8 cellular contexts compared by ENCODE assay signal in the genomic region with DNA sequence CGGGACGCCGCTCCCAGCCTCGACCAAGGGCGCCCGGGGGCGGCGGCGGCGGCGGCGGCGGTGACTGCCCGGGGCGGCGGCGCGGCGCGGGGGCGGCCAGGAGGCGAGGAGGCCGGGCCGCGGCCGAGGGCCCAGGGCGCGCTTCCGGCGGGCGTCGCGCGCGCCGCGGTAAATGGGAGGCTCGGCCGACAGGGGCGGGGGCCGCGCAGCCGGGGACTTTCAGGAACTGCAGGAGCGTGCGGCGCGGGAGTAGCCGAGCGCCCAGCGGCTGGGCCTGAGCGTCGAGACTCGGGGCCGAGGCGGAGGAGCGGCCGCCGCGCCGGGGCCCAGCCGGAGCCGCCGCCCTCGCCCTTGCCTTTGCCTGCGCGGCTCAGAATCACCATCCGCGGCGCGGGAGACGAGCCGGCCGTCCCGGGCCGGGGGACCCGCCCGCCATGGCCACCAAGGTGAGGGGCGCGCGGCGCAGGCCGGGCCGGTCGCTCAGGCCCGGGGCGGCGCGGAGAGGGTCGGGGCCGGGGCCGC. TPM values are rescaled to one million over a fixed set of nuclear protein-coding genes. Genes with fewer than 3 reads are reported as not detected.
DNase-seq lines count a peak whose midpoint lies in the region; ATAC-seq and TF ChIP-seq lines count a peak whose summit lies in the region.

Gene SNX9, plus strand, starts transcription at position 246 of the 522 bp plus-strand sequence. Its CDS starts 189 bp downstream, at position 435.

- no peaks in the 10 kb centered on the region for H3K36me3 ChIP-seq in fibroblast of lung (ENCODE audit: control insufficient read depth, insufficient read depth, low read length)
- no peaks in the 10 kb centered on the region for H3K36me3 ChIP-seq in stomach smooth muscle (ENCODE audit: control insufficient read depth in 2 of 2, insufficient read depth in 2 of 2, low read length in 2 of 2)

- TF ChIP-seq CTCF in CD14-positive monocyte (IDR thresholded peaks at IDR 0.05): no peak
- TF ChIP-seq CTCF in fibroblast of lung (conservative IDR thresholded peaks at IDR 0.05 in 1 of 2, IDR thresholded peaks at IDR 0.05 in 1 of 2; ENCODE audit: low read depth in 1 of 2, low read length in 2 of 2): no peak

- H4K20me1 ChIP-seq in fibroblast of lung (ENCODE audit: control insufficient read depth, extremely low read depth, insufficient read depth, low read length): no peaks in the 10 kb centered on the region

- intact Hi-C loops in CD14-positive monocyte (cut with micrococcal nuclease): loop anchor here (5.0 kb wide), 2 partner anchors 61 to 66 kb away; no protein-coding TSS in a partner anchor

- peaks cover 35 to 56% (median 37%) of the 10 kb centered on the region in 3 donors for H3K27me3 Mint-ChIP-seq in CD14-positive monocyte (ENCODE audit: low read depth in 3 of 3)
- no peaks in the 10 kb centered on the region for H3K27me3 Mint-ChIP-seq in naive B cell

- H3K27me3 ChIP-seq in fibroblast of lung (ENCODE audit: control insufficient read depth, insufficient read depth, low read length): no peaks in the 10 kb centered on the region
- no peaks in the 10 kb centered on the region for H3K27me3 ChIP-seq in stomach smooth muscle (ENCODE audit: control insufficient read depth in 1 of 2, insufficient read depth in 2 of 2, low read length in 2 of 2)

- H3K4me2 ChIP-seq in fibroblast of lung (ENCODE audit: extremely low read depth, insufficient read depth, low read length): peak within 1 kb of the TSS; percentile 83

- DNase-seq in CD14-positive monocyte (ENCODE audit: low spot score) (peak; percentile 71), fibroblast of lung (ENCODE audit: low read depth in 2 of 2) (peak; percentile 74 to 80), naive B cell (peak; percentile 71)
- DNase-seq in activated T-helper 1 cell treated with anti-CD3 and anti-CD28 coated beads, Interleukin-2, amount 50 U/mL, for 16 hours (ENCODE audit: low read depth in 1 of 2, low spot score in 1 of 2): peak; percentile 20 to 64

- peaks cover 38% of the 10 kb centered on the region for H3K79me2 ChIP-seq in fibroblast of lung (ENCODE audit: control insufficient read depth, insufficient read depth, low read length)

- peak within 1 kb of the TSS; percentile 66 to 94 (median 92) for H3K27ac Mint-ChIP-seq in CD14-positive monocyte
- peak within 1 kb of the TSS; percentile 99 to 100 (median 99) for H3K27ac Mint-ChIP-seq in naive B cell

- H3K9me3 Mint-ChIP-seq in CD14-positive monocyte (peaks cover 0 to 11% (median 5%) of the 10 kb centered on the region in 7 donors), naive B cell (no peaks in the 10 kb centered on the region)

- H3K4me3 ChIP-seq in fibroblast of lung (replicated peaks in 1 of 4; ENCODE audit: control extremely low read depth in 1 of 4, insufficient read depth in 1 of 4, low read depth in 3 of 4, low read length in 4 of 4): peak within 1 kb of the TSS; percentile 81 to 94 (median 94)
- H3K4me3 ChIP-seq in stomach smooth muscle (ENCODE audit: low read length in 2 of 2): peak within 1 kb of the TSS; percentile 85 to 89

- peak within 1 kb of the TSS; percentile 94 for H3K27ac ChIP-seq in fibroblast of lung (ENCODE audit: insufficient read depth, low read length)
- H3K27ac ChIP-seq in stomach smooth muscle (ENCODE audit: low read length): peak within 1 kb of the TSS; percentile 90

- H3K4me1 Mint-ChIP-seq in CD14-positive monocyte: peaks cover 19% of the 10 kb centered on the region
- peaks cover 21 to 38% (median 24%) of the 10 kb centered on the region in 3 donors for H3K4me1 Mint-ChIP-seq in naive B cell

- H3K9ac ChIP-seq in fibroblast of lung (ENCODE audit: insufficient read depth, low read length): peak within 1 kb of the TSS; percentile 93
- peak within 1 kb of the TSS; percentile 94 to 95 for H3K9ac ChIP-seq in stomach smooth muscle (ENCODE audit: low read length in 2 of 2)

- peak; percentile 83 for ATAC-seq in GM19324 (IDR thresholded peaks at IDR 0.05; ENCODE audit: low FRiP score, unreplicated experiment)
- ATAC-seq in HG03439 (IDR thresholded peaks at IDR 0.05; ENCODE audit: unreplicated experiment): peak; percentile 62
- ATAC-seq in naive B cell (ENCODE audit: low read depth in 2 of 2): peak; percentile 64 to 68

- H3K4me3 Mint-ChIP-seq in CD14-positive monocyte (peak within 1 kb of the TSS; percentile 95 to 97), naive B cell (peak within 1 kb of the TSS; percentile 92 to 97 (median 95))

- peaks cover 0 to 15% of the 10 kb centered on the region in 2 donors for H3K36me3 Mint-ChIP-seq in CD14-positive monocyte
- peaks cover 0 to 6% of the 10 kb centered on the region in 2 donors for H3K36me3 Mint-ChIP-seq in naive B cell

- H3K9me3 ChIP-seq in fibroblast of lung (ENCODE audit: control insufficient read depth, insufficient read depth, low read depth, low read length) (no peaks in the 10 kb centered on the region), stomach smooth muscle (ENCODE audit: control insufficient read depth in 2 of 2, low read length in 2 of 2) (no peaks in the 10 kb centered on the region)

- peak within 1 kb of the TSS; percentile 64 for H2AFZ ChIP-seq in fibroblast of lung (ENCODE audit: low read length)

- H3K4me1 ChIP-seq in fibroblast of lung (ENCODE audit: control insufficient read depth, extremely low read depth, insufficient read depth, low read length) (peaks cover 3% of the 10 kb centered on the region), stomach smooth muscle (ENCODE audit: control insufficient read depth, insufficient read depth, low read length) (peaks cover 13% of the 10 kb centered on the region)

TF ChIP-seq in PFSK-1, 5 proteins besides CTCF, POLR2A, EP300 and RAD21:
- TF ChIP-seq SIN3A (IDR thresholded peaks at IDR 0.05; ENCODE audit: borderline replicate concordance, insufficient read depth, low read length) (peak; percentile 21; the same call in 1 of the 2 replicates), FOXP2 (optimal IDR thresholded peaks at IDR 0.05; ENCODE audit: borderline replicate concordance, extremely low read depth, extremely low read length, insufficient read depth) (no peak)
TF ChIP-seq in PFSK-1: peak in this region for 1.

RNA-seq across cellular contexts. Expression of gene SNX9, which starts in this region (rescaled TPM):
- 1 to 10 TPM; 7.2 to 8.1 TPM for polyA plus RNA-seq in CD14-positive monocyte
- polyA plus RNA-seq in PFSK-1 (2012; ENCODE audit: insufficient read length, low read depth): 25.5 TPM
- total RNA-seq in fibroblast of lung: 117 and 120 TPM in 2 replicates
- polyA plus RNA-seq in fibroblast of lung: 56.8 and 85.2 TPM in 2 replicates
- 37.9 and 56.4 TPM in 2 replicates for polyA plus RNA-seq in fibroblast of lung (2012)
- polyA minus RNA-seq in fibroblast of lung (ENCODE audit: low replicate concordance): 13.5 and 23.2 TPM in 2 replicates
- polyA plus RNA-seq in naive B cell (ENCODE audit: low read depth in 6 of 6): 10 to 100 TPM; 19.7 to 28.3 (median 25.7) TPM

Comparison
In these comparisons a context has a peak if more than half of its experiments do, and no peak if none do; other contexts are left out.
1. Peak in every context shown above with its lines: DNase-seq, ATAC-seq, H3K4me3 ChIP-seq and H3K27ac ChIP-seq.